In the genomic region with DNA sequence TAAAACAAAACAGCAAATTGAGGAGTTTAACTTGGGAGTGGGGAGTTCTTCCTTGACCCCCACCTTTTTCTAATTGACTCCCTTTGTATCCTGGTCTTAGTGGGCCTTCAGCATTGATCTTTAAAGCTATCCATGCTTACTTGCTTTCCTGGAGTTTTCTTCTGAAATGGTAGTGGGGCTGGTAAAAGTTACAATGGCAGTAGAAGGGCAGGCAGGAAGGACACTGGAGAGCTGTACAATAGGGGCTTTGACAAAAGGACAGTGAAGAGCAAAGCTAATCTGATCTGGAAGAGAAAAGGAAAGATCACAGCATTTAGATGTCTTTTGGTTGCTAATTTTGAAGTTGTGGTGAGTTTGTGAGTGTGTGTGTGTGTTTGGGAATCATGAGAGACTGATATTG, we compare ENCODE assay signal across 27 cellular contexts.
"Had no signal": no experiment of that assay in that cellular context is flagged by ENCODE, and none has a peak within 500 bp of the region (broad histone marks: within the 10 kb centered on the region; RNA-seq: fewer than 3 reads in every experiment).

No MANE protein-coding gene starts in this region.

- H3K36me3 ChIP-seq: ascending aorta, brain microvascular endothelial cell, gastroesophageal sphincter, right atrium auricular region, suprapubic skin, tibial artery, upper lobe of right lung had no signal

- DNase-seq: activated CD4-positive, alpha-beta memory T cell treated with anti-CD3 and anti-CD28 coated beads, Interleukin-2, amount 10 ng/mL, durations not matched to agents 7 days and 5 days; activated CD4-positive, alpha-beta T cell treated with anti-CD3 and anti-CD28 coated beads for 1 hour; activated CD4-positive, alpha-beta T cell treated with anti-CD3 and anti-CD28 coated beads, Interleukin-2, amount 10 ng/mL, durations not matched to agents 7 days and 5 days; activated CD8-positive, alpha-beta memory T cell treated with anti-CD3 and anti-CD28 coated beads, Interleukin-2, amount 50 U/mL, for 48 hours; activated gamma-delta T cell; activated naive CD4-positive, alpha-beta T cell treated with anti-CD3 and anti-CD28 coated beads, Interleukin-2, amount 10 ng/mL, durations not matched to agents 7 days and 5 days; activated naive CD8-positive, alpha-beta T cell treated with anti-CD3 and anti-CD28 coated beads, Interleukin-2, amount 10 ng/mL, durations not matched to agents 7 days and 5 days; activated T-cell treated with anti-CD3 and anti-CD28 coated beads, Interleukin-2, amount 50 U/mL, for 24 hours; brain microvascular endothelial cell; cortex of kidney; immature natural killer cell; midbrain; naive thymus-derived CD4-positive, alpha-beta T cell; occipital lobe; stimulated activated CD4-positive, alpha-beta T cell treated with anti-CD3 and anti-CD28 coated beads, Interleukin-1b, Interleukin-23, amount 100 ng/mL, for 48 hours; stimulated activated naive CD4-positive, alpha-beta T cell; T-helper 17 cell; T1000; tibial artery; upper lobe of right lung had no signal

- ATAC-seq: gastroesophageal sphincter; naive thymus-derived CD4-positive, alpha-beta T cell; T-helper 17 cell; upper lobe of right lung had no signal

- H3K4me1 ChIP-seq: ascending aorta, parathyroid adenoma, right atrium auricular region, suprapubic skin, upper lobe of right lung had no signal

- H2AFZ ChIP-seq: hepatocyte, parathyroid adenoma had no signal

- H3K27ac Mint-ChIP-seq: activated CD4-positive, alpha-beta memory T cell treated with anti-CD3 and anti-CD28 coated beads, Interleukin-2, amount 10 ng/mL, durations not matched to agents 7 days and 5 days; activated CD4-positive, alpha-beta T cell treated with anti-CD3 and anti-CD28 coated beads, Interleukin-2, amount 10 ng/mL, durations not matched to agents 7 days and 5 days; activated naive CD4-positive, alpha-beta T cell treated with anti-CD3 and anti-CD28 coated beads, Interleukin-2, amount 10 ng/mL, durations not matched to agents 7 days and 5 days; activated naive CD8-positive, alpha-beta T cell treated with anti-CD3 and anti-CD28 coated beads, Interleukin-2, amount 10 ng/mL, durations not matched to agents 7 days and 5 days; activated T-cell treated with anti-CD3 and anti-CD28 coated beads, Interleukin-2, amount 50 U/mL, for 24 hours; immature natural killer cell; naive thymus-derived CD4-positive, alpha-beta T cell; T-helper 17 cell had no signal

- H3K27ac ChIP-seq: ascending aorta, brain microvascular endothelial cell, gastroesophageal sphincter, hepatocyte, parathyroid adenoma, right atrium auricular region, suprapubic skin, tibial artery, upper lobe of right lung had no signal

- H3K9me3 Mint-ChIP-seq: activated CD4-positive, alpha-beta memory T cell treated with anti-CD3 and anti-CD28 coated beads, Interleukin-2, amount 10 ng/mL, durations not matched to agents 7 days and 5 days; activated naive CD4-positive, alpha-beta T cell treated with anti-CD3 and anti-CD28 coated beads, Interleukin-2, amount 10 ng/mL, durations not matched to agents 7 days and 5 days; activated naive CD8-positive, alpha-beta T cell treated with anti-CD3 and anti-CD28 coated beads, Interleukin-2, amount 10 ng/mL, durations not matched to agents 7 days and 5 days; activated T-cell treated with anti-CD3 and anti-CD28 coated beads, Interleukin-2, amount 50 U/mL, for 24 hours had no signal

- H3K27me3 Mint-ChIP-seq: activated CD4-positive, alpha-beta memory T cell treated with anti-CD3 and anti-CD28 coated beads, Interleukin-2, amount 10 ng/mL, durations not matched to agents 7 days and 5 days; activated CD4-positive, alpha-beta T cell treated with anti-CD3 and anti-CD28 coated beads, Interleukin-2, amount 10 ng/mL, durations not matched to agents 7 days and 5 days; activated naive CD4-positive, alpha-beta T cell treated with anti-CD3 and anti-CD28 coated beads, Interleukin-2, amount 10 ng/mL, durations not matched to agents 7 days and 5 days; activated naive CD8-positive, alpha-beta T cell treated with anti-CD3 and anti-CD28 coated beads, Interleukin-2, amount 10 ng/mL, durations not matched to agents 7 days and 5 days; naive thymus-derived CD4-positive, alpha-beta T cell; T-helper 17 cell had no signal

- H3K79me2 ChIP-seq: hepatocyte, parathyroid adenoma had no signal

- H3K9me3 ChIP-seq: ascending aorta, gastroesophageal sphincter, right atrium auricular region, suprapubic skin, tibial artery, upper lobe of right lung had no signal

- H3K36me3 Mint-ChIP-seq: activated naive CD4-positive, alpha-beta T cell treated with anti-CD3 and anti-CD28 coated beads, Interleukin-2, amount 10 ng/mL, durations not matched to agents 7 days and 5 days; activated naive CD8-positive, alpha-beta T cell treated with anti-CD3 and anti-CD28 coated beads, Interleukin-2, amount 10 ng/mL, durations not matched to agents 7 days and 5 days; immature natural killer cell; naive thymus-derived CD4-positive, alpha-beta T cell had no signal

- H3K9ac ChIP-seq: parathyroid adenoma had no signal

- H3K4me3 ChIP-seq: ascending aorta, gastroesophageal sphincter, hepatocyte, right atrium auricular region, smooth muscle cell, suprapubic skin, tibial artery, upper lobe of right lung had no signal

- H3K27me3 ChIP-seq: ascending aorta, brain microvascular endothelial cell, gastroesophageal sphincter, hepatocyte, right atrium auricular region, suprapubic skin, tibial artery, upper lobe of right lung had no signal

- H3K4me3 Mint-ChIP-seq: activated CD4-positive, alpha-beta memory T cell treated with anti-CD3 and anti-CD28 coated beads, Interleukin-2, amount 10 ng/mL, durations not matched to agents 7 days and 5 days; activated CD4-positive, alpha-beta T cell treated with anti-CD3 and anti-CD28 coated beads, Interleukin-2, amount 10 ng/mL, durations not matched to agents 7 days and 5 days; activated naive CD4-positive, alpha-beta T cell treated with anti-CD3 and anti-CD28 coated beads, Interleukin-2, amount 10 ng/mL, durations not matched to agents 7 days and 5 days; activated naive CD8-positive, alpha-beta T cell treated with anti-CD3 and anti-CD28 coated beads, Interleukin-2, amount 10 ng/mL, durations not matched to agents 7 days and 5 days; activated T-cell treated with anti-CD3 and anti-CD28 coated beads, Interleukin-2, amount 50 U/mL, for 24 hours; immature natural killer cell; naive thymus-derived CD4-positive, alpha-beta T cell; T-helper 17 cell had no signal

- H3K4me1 Mint-ChIP-seq: activated CD4-positive, alpha-beta memory T cell treated with anti-CD3 and anti-CD28 coated beads, Interleukin-2, amount 10 ng/mL, durations not matched to agents 7 days and 5 days; activated CD4-positive, alpha-beta T cell treated with anti-CD3 and anti-CD28 coated beads, Interleukin-2, amount 10 ng/mL, durations not matched to agents 7 days and 5 days; activated naive CD4-positive, alpha-beta T cell treated with anti-CD3 and anti-CD28 coated beads, Interleukin-2, amount 10 ng/mL, durations not matched to agents 7 days and 5 days; activated naive CD8-positive, alpha-beta T cell treated with anti-CD3 and anti-CD28 coated beads, Interleukin-2, amount 10 ng/mL, durations not matched to agents 7 days and 5 days; immature natural killer cell; naive thymus-derived CD4-positive, alpha-beta T cell; T-helper 17 cell had no signal

- H3K4me2 ChIP-seq: hepatocyte, smooth muscle cell had no signal
